ENCODE assay signal across 1 cellular context in the genomic region with DNA sequence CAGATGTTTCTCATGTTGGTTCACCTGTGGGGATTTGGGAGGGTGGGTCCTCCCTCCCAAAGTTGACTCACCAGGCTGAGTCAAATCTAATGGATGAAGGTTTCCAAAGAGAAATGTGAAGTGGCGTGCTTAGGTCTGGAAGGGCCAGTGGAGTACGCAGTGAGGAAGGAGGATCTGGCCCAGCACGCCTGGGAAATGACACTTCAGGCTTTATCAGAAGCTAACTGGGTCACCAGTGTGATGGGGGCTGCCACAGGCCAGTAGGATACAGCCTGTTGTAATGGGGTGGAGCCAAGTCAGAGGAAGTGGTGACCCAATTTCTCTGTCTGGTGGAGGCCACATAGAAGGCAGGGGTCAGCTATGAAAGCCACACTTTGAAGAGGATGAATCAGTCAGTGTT.
TF ChIP-seq lines count a peak whose summit lies in the region.

No MANE protein-coding gene starts in this region.

TF ChIP-seq in HCT116, 20 proteins besides CTCF, POLR2A, EP300 and RAD21 (continued from another document):
- TF ChIP-seq, protein P1, sequence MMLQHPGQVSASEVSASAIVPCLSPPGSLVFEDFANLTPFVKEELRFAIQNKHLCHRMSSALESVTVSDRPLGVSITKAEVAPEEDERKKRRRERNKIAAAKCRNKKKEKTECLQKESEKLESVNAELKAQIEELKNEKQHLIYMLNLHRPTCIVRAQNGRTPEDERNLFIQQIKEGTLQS (IDR thresholded peaks at IDR 0.05) = no peak
- TF ChIP-seq FOSL1 (IDR thresholded peaks at IDR 0.05; ENCODE audit: low read depth) = no peak
